ENCODE assay signal across 12 cellular contexts in the genomic region with DNA sequence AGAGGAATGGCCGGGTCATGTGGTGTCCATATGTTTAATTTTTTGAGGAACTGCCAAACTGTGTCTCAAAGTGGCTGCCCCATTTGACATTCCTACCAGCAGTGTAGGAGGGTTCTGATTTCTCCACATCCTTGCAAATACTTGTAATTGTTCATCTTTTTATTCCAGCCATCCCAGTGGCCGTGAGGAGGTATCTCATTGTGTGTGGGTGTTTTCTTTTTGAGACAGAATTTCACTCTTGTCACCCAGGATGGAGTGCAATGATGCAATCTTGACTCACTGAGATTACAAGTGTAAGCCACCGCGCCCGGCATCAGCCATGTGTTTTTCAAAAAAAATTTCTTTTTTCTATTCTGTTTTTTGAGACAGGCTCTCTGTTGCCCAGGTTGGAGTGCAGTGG. TPM values are rescaled to one million over a fixed set of nuclear protein-coding genes. Genes with fewer than 3 reads are reported as not detected.
A peak's percentile ranks its signal among the peaks of the same experiment; 100 is the strongest.
DNase-seq lines count a peak whose midpoint lies in the region; ATAC-seq and TF ChIP-seq lines count a peak whose summit lies in the region.
"Had no signal": no experiment of that assay in that cellular context is flagged by ENCODE, and none has a peak within 500 bp of the region (broad histone marks: within the 10 kb centered on the region; RNA-seq: fewer than 3 reads in every experiment).

No MANE protein-coding gene starts in this region.

- CTCF ChIA-PET in AG04449 (lab: Yijun Ruan, JAX), result interaction anchor here (1.9 kb wide), 1 partner anchor 10 kb away, joined by 6 read pairs; no protein-coding TSS in a partner anchor

- H4K20me1 ChIP-seq in fibroblast of lung (ENCODE audit: control insufficient read depth, extremely low read depth, insufficient read depth, low read length), result no peaks in the 10 kb centered on the region

- H3K4me2 ChIP-seq in fibroblast of lung (ENCODE audit: extremely low read depth, insufficient read depth, low read length), result peak overlapping the region; percentile 8
- H3K4me2 ChIP-seq: PC-9 had no signal

- intact Hi-C loops in mucosa of descending colon (cut with DNase I, micrococcal nuclease), result no loop called here

- peaks cover 10% of the 10 kb centered on the region for H3K9me3 ChIP-seq in SJSA1 (replicated peaks)
- H3K9me3 ChIP-seq in fibroblast of lung (ENCODE audit: control insufficient read depth, insufficient read depth, low read depth, low read length), result no peaks in the 10 kb centered on the region
- no peaks in the 10 kb centered on the region for H3K9me3 ChIP-seq in mucosa of descending colon

- no peak for ATAC-seq in mucosa of descending colon
- ATAC-seq in left lobe of liver, result no peak
- ATAC-seq: left colon; naive thymus-derived CD8-positive, alpha-beta T cell had no signal

- DNase-seq in AG04449 (ENCODE audit: low read depth, low spot score) (peak; percentile 65), ELR (ENCODE audit: low read depth) (peak; percentile 87), SJSA1 (ENCODE audit: low read depth in 1 of 2, low spot score in 2 of 2) (peak; percentile 63 to 69), fibroblast of lung (ENCODE audit: low read depth in 2 of 2) (peak; percentile 84 to 91), SHP77 (lab: John Stamatoyannopoulos, UW) (no peak), mucosa of descending colon (no peak), left lobe of liver (ENCODE audit: low spot score) (no peak), NCI-H345 treated with DMSO at 0.1 percent for 48 hours (lab: John Stamatoyannopoulos, UW; ENCODE audit: unreplicated experiment) (no peak)
- DNase-seq: cortex of kidney; left colon; naive thymus-derived CD8-positive, alpha-beta T cell had no signal

- no peak overlapping the region for H2AFZ ChIP-seq in fibroblast of lung (ENCODE audit: low read length)
- H2AFZ ChIP-seq: PC-9 had no signal

- TF ChIP-seq CTCF in AG04449 (IDR thresholded peaks at IDR 0.05; ENCODE audit: insufficient read depth, low read length, missing control alignments), result no peak
- no peak for TF ChIP-seq CTCF in fibroblast of lung (conservative IDR thresholded peaks at IDR 0.05 in 1 of 2, IDR thresholded peaks at IDR 0.05 in 1 of 2; ENCODE audit: low read depth in 1 of 2, low read length in 2 of 2)
- TF ChIP-seq CTCF in mucosa of descending colon (IDR thresholded peaks at IDR 0.05), result no peak

- H3K27me3 ChIP-seq in SJSA1 (replicated peaks) (no peaks in the 10 kb centered on the region), fibroblast of lung (ENCODE audit: control insufficient read depth, insufficient read depth, low read length) (no peaks in the 10 kb centered on the region)

- no peak overlapping the region for H3K9ac ChIP-seq in fibroblast of lung (ENCODE audit: insufficient read depth, low read length)

- H3K4me3 ChIP-seq in AG04449 (ENCODE audit: low read depth, low read length), result no peak overlapping the region
- H3K4me3 ChIP-seq in SJSA1, result no peak overlapping the region
- no peak overlapping the region for H3K4me3 ChIP-seq in fibroblast of lung (replicated peaks in 1 of 4; ENCODE audit: control extremely low read depth in 1 of 4, insufficient read depth in 1 of 4, low read depth in 3 of 4, low read length in 4 of 4)
- no peak overlapping the region for H3K4me3 ChIP-seq in mucosa of descending colon
- H3K4me3 ChIP-seq: PC-9 had no signal

- H3K27ac ChIP-seq in SJSA1, result peak overlapping the region; percentile 60
- H3K27ac ChIP-seq in fibroblast of lung (ENCODE audit: insufficient read depth, low read length), result no peak overlapping the region
- H3K27ac ChIP-seq: PC-9 had no signal

- POLR2A ChIA-PET in AG04449 (lab: Yijun Ruan, JAX), result no interaction called here

- no peaks in the 10 kb centered on the region for H3K79me2 ChIP-seq in fibroblast of lung (ENCODE audit: control insufficient read depth, insufficient read depth, low read length)

- H3K4me1 ChIP-seq in SJSA1 (replicated peaks), result peaks cover 17% of the 10 kb centered on the region
- no peaks in the 10 kb centered on the region for H3K4me1 ChIP-seq in fibroblast of lung (ENCODE audit: control insufficient read depth, extremely low read depth, insufficient read depth, low read length)
- no peaks in the 10 kb centered on the region for H3K4me1 ChIP-seq in mucosa of descending colon (ENCODE audit: low read depth)

- no peaks in the 10 kb centered on the region for H3K36me3 ChIP-seq in SJSA1
- no peaks in the 10 kb centered on the region for H3K36me3 ChIP-seq in fibroblast of lung (ENCODE audit: control insufficient read depth, insufficient read depth, low read length)
- no peaks in the 10 kb centered on the region for H3K36me3 ChIP-seq in mucosa of descending colon (ENCODE audit: low read depth)

RNA-seq across cellular contexts. Expression of gene DLG5, which starts 38.7 kb away (rescaled TPM):
- total RNA-seq in SJSA1 (2014; rRNA removed; shearing (Covaris generic)), result 19.5 and 27.6 TPM in 2 replicates
- total RNA-seq in fibroblast of lung (40.1 and 40.8 TPM in 2 replicates), mucosa of descending colon (10 to 100 TPM; 28.9 to 78.3 (median 35.1) TPM), left lobe of liver (9.3 TPM)
- 15.3 and 22.9 TPM in 2 replicates for polyA plus RNA-seq in fibroblast of lung
- 24.4 and 29.7 TPM in 2 replicates for polyA plus RNA-seq in fibroblast of lung (2012)
- 80.9 and 123 TPM in 2 replicates for polyA minus RNA-seq in fibroblast of lung (ENCODE audit: low replicate concordance)

Comparison
In these comparisons a context has a peak if more than half of its experiments do, and no peak if none do; other contexts are left out.
1. DNase-seq: peak in AG04449 (single experiment), ELR (single experiment), SJSA1 (2 of 2) and fibroblast of lung (2 of 2); none in SHP77 (0 of 2), mucosa of descending colon (0 of 3), left lobe of liver (single experiment) and NCI-H345 treated with DMSO at 0.1 percent for 48 hours (single experiment).